Comparison of ENCODE assay signal across 33 cellular contexts in genomic region chr2:26599387-26599786, GRCh38. TPM values are rescaled to one million over a fixed set of nuclear protein-coding genes. Genes with fewer than 3 reads are reported as not detected.
"Had no signal": no experiment of that assay in that cellular context is flagged by ENCODE, and none has a peak within 500 bp of the region (broad histone marks: within the 10 kb centered on the region; RNA-seq: fewer than 3 reads in every experiment).

No MANE protein-coding gene starts in this region.

- H3K27ac Mint-ChIP-seq: mesothelial cell of epicardium; naive B cell; natural killer cell treated with Interleukin-12 subunit alpha and Interleukin-12 subunit beta and Interleukin-15 and Interleukin-18, amount 100 ng/mL, for 72 hours; stimulated activated effector memory CD8-positive, alpha-beta T cell treated with anti-CD3 and anti-CD28 coated beads, Interleukin-12 subunit alpha, Interleukin-12 subunit beta, amount 100 ng/mL, for 72 hours had no signal

- DNase-seq: dermis blood vessel endothelial cell; effector memory CD4-positive, alpha-beta T cell; erythroblast; esophagus squamous epithelium; gastrocnemius medialis; left cardiac atrium; left lung; mesenchymal stem cell; mucosa of descending colon; naive B cell; nucleus accumbens; sigmoid colon; stimulated activated CD4-positive, alpha-beta T cell treated with anti-CD3 and anti-CD28 coated beads, Interleukin-2, amount 100 ng/mL, for 24 hours; stimulated activated CD4-positive, alpha-beta T cell treated with anti-CD3 and anti-CD28 coated beads, Interleukin-4, amount 100 ng/mL, for 24 hours; stimulated activated naive CD4-positive, alpha-beta T cell treated with Interleukin-2 at 50 U/mL for 16 hours; stomach; upper lobe of left lung had no signal

- H3K4me1 ChIP-seq: esophagus squamous epithelium, gastrocnemius medialis, left lung, prostate gland, right atrium auricular region, sigmoid colon, stomach, tibial nerve, upper lobe of left lung had no signal

- ATAC-seq: gastrocnemius medialis; left cardiac atrium; left lung; mucosa of descending colon; natural killer cell treated with Interleukin-12 subunit alpha and Interleukin-12 subunit beta and Interleukin-15 and Interleukin-18, amount 100 ng/mL, for 72 hours; stimulated activated effector memory CD8-positive, alpha-beta T cell treated with anti-CD3 and anti-CD28 coated beads, Interleukin-12 subunit alpha, Interleukin-12 subunit beta, amount 100 ng/mL, for 72 hours had no signal

- H3K36me3 Mint-ChIP-seq: mesothelial cell of epicardium; natural killer cell treated with Interleukin-12 subunit alpha and Interleukin-12 subunit beta and Interleukin-15 and Interleukin-18, amount 100 ng/mL, for 72 hours; stimulated activated effector memory CD8-positive, alpha-beta T cell treated with anti-CD3 and anti-CD28 coated beads, Interleukin-12 subunit alpha, Interleukin-12 subunit beta, amount 100 ng/mL, for 72 hours had no signal

- H3K4me1 Mint-ChIP-seq: mesothelial cell of epicardium; neural crest cell; stimulated activated effector memory CD8-positive, alpha-beta T cell treated with anti-CD3 and anti-CD28 coated beads, Interleukin-12 subunit alpha, Interleukin-12 subunit beta, amount 100 ng/mL, for 72 hours had no signal

- H3K9me3 ChIP-seq: esophagus squamous epithelium, gastrocnemius medialis, left lung, mucosa of descending colon, prostate gland, right atrium auricular region, sigmoid colon, stomach, upper lobe of left lung had no signal

- H3K4me3 Mint-ChIP-seq: mesothelial cell of epicardium; naive B cell; natural killer cell treated with Interleukin-12 subunit alpha and Interleukin-12 subunit beta and Interleukin-15 and Interleukin-18, amount 100 ng/mL, for 72 hours; neural crest cell; stimulated activated effector memory CD8-positive, alpha-beta T cell treated with anti-CD3 and anti-CD28 coated beads, Interleukin-12 subunit alpha, Interleukin-12 subunit beta, amount 100 ng/mL, for 72 hours had no signal

- H3K9me3 Mint-ChIP-seq: natural killer cell treated with Interleukin-12 subunit alpha and Interleukin-12 subunit beta and Interleukin-15 and Interleukin-18, amount 100 ng/mL, for 72 hours; stimulated activated effector memory CD8-positive, alpha-beta T cell treated with anti-CD3 and anti-CD28 coated beads, Interleukin-12 subunit alpha, Interleukin-12 subunit beta, amount 100 ng/mL, for 72 hours had no signal

- H3K36me3 ChIP-seq: esophagus squamous epithelium, gastrocnemius medialis, left lung, prostate gland, right atrium auricular region, sigmoid colon, stomach, tibial nerve, upper lobe of left lung had no signal

- H3K27ac ChIP-seq: coronary artery, esophagus squamous epithelium, gastrocnemius medialis, left lung, prostate gland, right atrium auricular region, sigmoid colon, stomach, tibial nerve, upper lobe of left lung had no signal

- H3K27me3 ChIP-seq: right atrium auricular region, sigmoid colon, upper lobe of left lung had no signal

- H3K4me3 ChIP-seq: coronary artery, esophagus squamous epithelium, gastrocnemius medialis, left lung, mucosa of descending colon, prostate gland, right atrium auricular region, sigmoid colon, stomach, tibial nerve, upper lobe of left lung had no signal

RNA-seq across cellular contexts. Expression of gene CIB4, which starts 41.8 kb away (rescaled TPM):
- total RNA-seq: dermis blood vessel endothelial cell; fibroblast of villous mesenchyme; gastrocnemius medialis; glomerular endothelial cell; kidney; left lung; lower leg skin; lung microvascular endothelial cell; mesothelial cell of epicardium; natural killer cell treated with Interleukin-12 subunit alpha and Interleukin-12 subunit beta and Interleukin-15 and Interleukin-18, amount 100 ng/mL, for 72 hours; neural crest cell; osteocyte; right atrium auricular region; sigmoid colon; skeletal muscle tissue; temporal lobe; tibial nerve; upper lobe of left lung had no signal
- polyA plus RNA-seq: sigmoid colon had no signal
